Comparison of ENCODE assay signal across 1 cellular context in the genomic region with DNA sequence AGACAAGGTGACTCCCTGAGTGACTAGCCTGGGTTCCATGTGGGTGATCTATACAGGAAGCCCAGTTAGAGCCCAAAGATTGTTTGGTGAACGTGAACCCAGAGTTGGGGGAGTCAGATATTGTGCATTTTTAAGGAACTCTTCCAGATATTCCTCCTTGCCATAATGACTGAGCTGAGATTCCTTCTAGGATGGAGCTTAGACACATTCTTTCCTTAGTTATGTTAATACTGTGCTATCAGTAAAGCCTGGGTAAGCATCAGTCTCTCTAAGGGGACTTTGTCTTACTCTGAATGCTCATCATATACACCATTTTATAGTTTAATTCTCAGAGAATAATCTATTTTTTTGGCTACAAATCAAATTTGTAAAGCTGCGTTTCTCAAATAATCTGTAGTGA.
A peak's percentile ranks its signal among the peaks of the same experiment; 100 is the strongest.
TF ChIP-seq lines count a peak whose summit lies in the region.

No MANE protein-coding gene starts in this region.

TF ChIP-seq in WTC11, 78 proteins besides CTCF, POLR2A, EP300 and RAD21 (continued from another document):
- TF ChIP-seq, protein P1, sequence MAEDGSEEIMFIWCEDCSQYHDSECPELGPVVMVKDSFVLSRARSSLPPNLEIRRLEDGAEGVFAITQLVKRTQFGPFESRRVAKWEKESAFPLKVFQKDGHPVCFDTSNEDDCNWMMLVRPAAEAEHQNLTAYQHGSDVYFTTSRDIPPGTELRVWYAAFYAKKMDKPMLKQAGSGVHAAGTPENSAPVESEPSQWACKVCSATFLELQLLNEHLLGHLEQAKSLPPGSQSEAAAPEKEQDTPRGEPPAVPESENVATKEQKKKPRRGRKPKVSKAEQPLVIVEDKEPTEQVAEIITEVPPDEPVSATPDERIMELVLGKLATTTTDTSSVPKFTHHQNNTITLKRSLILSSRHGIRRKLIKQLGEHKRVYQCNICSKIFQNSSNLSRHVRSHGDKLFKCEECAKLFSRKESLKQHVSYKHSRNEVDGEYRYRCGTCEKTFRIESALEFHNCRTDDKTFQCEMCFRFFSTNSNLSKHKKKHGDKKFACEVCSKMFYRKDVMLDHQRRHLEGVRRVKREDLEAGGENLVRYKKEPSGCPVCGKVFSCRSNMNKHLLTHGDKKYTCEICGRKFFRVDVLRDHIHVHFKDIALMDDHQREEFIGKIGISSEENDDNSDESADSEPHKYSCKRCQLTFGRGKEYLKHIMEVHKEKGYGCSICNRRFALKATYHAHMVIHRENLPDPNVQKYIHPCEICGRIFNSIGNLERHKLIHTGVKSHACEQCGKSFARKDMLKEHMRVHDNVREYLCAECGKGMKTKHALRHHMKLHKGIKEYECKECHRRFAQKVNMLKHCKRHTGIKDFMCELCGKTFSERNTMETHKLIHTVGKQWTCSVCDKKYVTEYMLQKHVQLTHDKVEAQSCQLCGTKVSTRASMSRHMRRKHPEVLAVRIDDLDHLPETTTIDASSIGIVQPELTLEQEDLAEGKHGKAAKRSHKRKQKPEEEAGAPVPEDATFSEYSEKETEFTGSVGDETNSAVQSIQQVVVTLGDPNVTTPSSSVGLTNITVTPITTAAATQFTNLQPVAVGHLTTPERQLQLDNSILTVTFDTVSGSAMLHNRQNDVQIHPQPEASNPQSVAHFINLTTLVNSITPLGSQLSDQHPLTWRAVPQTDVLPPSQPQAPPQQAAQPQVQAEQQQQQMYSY (CRISPR knock-in tag; IDR thresholded peaks at IDR 0.05) = peak; percentile 47; the same call in 1 of the 2 replicates
- TF ChIP-seq CREM (CRISPR knock-in tag; IDR thresholded peaks at IDR 0.05) = no peak
